8 cellular contexts compared by ENCODE assay signal in the genomic region with DNA sequence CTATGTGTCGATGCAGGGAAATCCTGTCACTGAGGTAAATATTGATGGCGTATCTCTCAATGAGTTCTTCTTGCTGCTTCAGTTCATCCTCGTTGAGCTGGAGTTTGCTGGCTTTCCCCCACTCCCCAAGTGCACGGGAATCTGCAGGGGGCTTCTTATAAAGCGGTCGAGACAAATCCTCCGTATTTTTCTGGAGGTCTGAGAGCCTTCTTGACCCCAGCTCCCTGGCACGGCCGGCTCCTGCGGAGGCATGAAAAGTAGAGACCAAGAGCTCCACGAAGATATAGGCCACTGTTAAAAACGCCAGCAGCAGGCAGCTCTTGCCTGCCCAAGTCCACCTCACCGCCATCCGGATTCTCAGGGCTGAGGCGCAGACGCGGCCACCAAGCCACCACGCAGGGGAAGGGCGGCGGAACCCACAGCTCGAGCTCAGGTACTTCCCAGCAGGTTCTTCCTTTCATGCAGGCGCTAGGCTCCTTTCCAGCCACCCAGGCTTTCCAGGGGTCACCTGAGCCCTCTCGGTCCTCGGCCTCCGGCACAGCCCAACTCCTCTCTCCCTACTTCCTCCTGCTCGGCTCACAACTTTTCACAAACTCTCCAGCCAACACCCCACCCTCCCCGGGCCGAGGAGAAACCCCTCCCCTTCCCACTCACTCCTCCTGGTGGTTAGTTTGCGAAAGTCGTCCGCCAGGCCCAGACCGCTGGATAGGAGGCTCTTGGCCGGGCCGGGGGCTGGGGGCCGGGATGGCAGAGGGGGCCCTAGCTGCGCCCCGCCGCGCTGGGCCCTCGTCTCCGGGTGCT. TPM values are rescaled to one million over a fixed set of nuclear protein-coding genes. Genes with fewer than 3 reads are reported as not detected.
A peak's percentile ranks its signal among the peaks of the same experiment; 100 is the strongest.
DNase-seq lines count a peak whose midpoint lies in the region; ATAC-seq and TF ChIP-seq lines count a peak whose summit lies in the region.

TSS of gene GALNT4 (minus strand) at position 596 of the 801 bp plus-strand sequence. CDS start at position 349, 247 bp downstream.

- TF ChIP-seq CTCF in RWPE1 (conservative IDR thresholded peaks at IDR 0.05; ENCODE audit: low read depth) (peak; percentile 73), fibroblast of the aortic adventitia (IDR thresholded peaks at IDR 0.05; ENCODE audit: insufficient read depth, low read length) (peak; percentile 80), nephron progenitor cell (IDR thresholded peaks at IDR 0.05) (peak; percentile 59)

- H3K4me1 Mint-ChIP-seq in nephron progenitor cell = peaks cover 42% of the 10 kb centered on the region
- H3K4me1 Mint-ChIP-seq in stimulated activated naive CD8-positive, alpha-beta T cell treated with anti-CD3 and anti-CD28 coated beads, Interleukin-15, amount 100 ng/mL, for 72 hours = peaks cover 50% of the 10 kb centered on the region

- H3K4me3 ChIP-seq in fibroblast of the aortic adventitia (ENCODE audit: low read depth, low read length) = peak within 1 kb of the TSS; percentile 69

- peak within 1 kb of the TSS; percentile 90 for H3K27ac ChIP-seq in RWPE1

- DNase-seq in DMS53 (lab: John Stamatoyannopoulos, UW) (peak; percentile 89), HUDEP-2 (lab: John Stamatoyannopoulos, UW; ENCODE audit: unreplicated experiment in 76 of 76) (peak in 75 of 76 experiments; percentile 11 to 88 (median 75)), RWPE1 (ENCODE audit: low spot score) (peak; percentile 93), fibroblast of the aortic adventitia (ENCODE audit: low read depth) (peak; percentile 86), nephron progenitor cell (peak; percentile 86)
- DNase-seq in activated T-helper 9 cell treated with anti-CD3 and anti-CD28 coated beads, Interleukin-2, amount 50 U/mL, for 16 hours (ENCODE audit: low read depth) = peak; percentile 62
- DNase-seq in stimulated activated naive CD8-positive, alpha-beta T cell treated with anti-CD3 and anti-CD28 coated beads, Interleukin-15, amount 100 ng/mL, for 72 hours = peak; percentile 76 to 79

- H3K36me3 Mint-ChIP-seq in nephron progenitor cell (ENCODE audit: low read depth) = peaks cover 24% of the 10 kb centered on the region

- H3K27ac Mint-ChIP-seq in nephron progenitor cell = no peak within 1 kb of the TSS
- peak within 1 kb of the TSS; percentile 98 for H3K27ac Mint-ChIP-seq in stimulated activated naive CD8-positive, alpha-beta T cell treated with anti-CD3 and anti-CD28 coated beads, Interleukin-15, amount 100 ng/mL, for 72 hours

- peak; percentile 74 for ATAC-seq in GM21367 (IDR thresholded peaks at IDR 0.05; ENCODE audit: unreplicated experiment)
- peak; percentile 72 for ATAC-seq in stimulated activated naive CD8-positive, alpha-beta T cell treated with anti-CD3 and anti-CD28 coated beads, Interleukin-15, amount 100 ng/mL, for 72 hours

- POLR2A ChIA-PET in RWPE1 (lab: Yijun Ruan, JAX; ENCODE audit: low non-redundant PET) = interaction anchor here (1.3 kb wide), 1 partner anchor 172 kb away, joined by 3 read pairs; the partner anchor contains the start of gene DUSP6

- peak within 1 kb of the TSS; percentile 92 for H3K4me3 Mint-ChIP-seq in nephron progenitor cell
- H3K4me3 Mint-ChIP-seq in stimulated activated naive CD8-positive, alpha-beta T cell treated with anti-CD3 and anti-CD28 coated beads, Interleukin-15, amount 100 ng/mL, for 72 hours = peak within 1 kb of the TSS; percentile 94 to 97

- H3K9me3 Mint-ChIP-seq in nephron progenitor cell = no peaks in the 10 kb centered on the region
- H3K9me3 Mint-ChIP-seq in stimulated activated naive CD8-positive, alpha-beta T cell treated with anti-CD3 and anti-CD28 coated beads, Interleukin-15, amount 100 ng/mL, for 72 hours = no peaks in the 10 kb centered on the region

- H3K27me3 Mint-ChIP-seq in nephron progenitor cell (ENCODE audit: low read depth, poor library complexity) = peaks cover 7% of the 10 kb centered on the region
- no peaks in the 10 kb centered on the region for H3K27me3 Mint-ChIP-seq in stimulated activated naive CD8-positive, alpha-beta T cell treated with anti-CD3 and anti-CD28 coated beads, Interleukin-15, amount 100 ng/mL, for 72 hours

- CTCF ChIA-PET in RWPE1 (lab: Yijun Ruan, JAX) = interaction anchor here (0.7 to 1.9 kb wide), 4 partner anchors 10 to 507 kb away, joined by 3 to 10 read pairs (median 3); no protein-coding TSS in a partner anchor

RNA-seq across cellular contexts. Expression of gene GALNT4, which starts in this region (rescaled TPM):
- 8.3 and 12.1 TPM in 2 replicates for total RNA-seq in fibroblast of the aortic adventitia (ENCODE audit: low replicate concordance)

Comparison
In these comparisons a context has a peak if more than half of its experiments do, and no peak if none do; other contexts are left out.
1. Peak in every context shown above with its lines: DNase-seq, ATAC-seq, H3K4me3 ChIP-seq and H3K27ac ChIP-seq.